In the genomic region with DNA sequence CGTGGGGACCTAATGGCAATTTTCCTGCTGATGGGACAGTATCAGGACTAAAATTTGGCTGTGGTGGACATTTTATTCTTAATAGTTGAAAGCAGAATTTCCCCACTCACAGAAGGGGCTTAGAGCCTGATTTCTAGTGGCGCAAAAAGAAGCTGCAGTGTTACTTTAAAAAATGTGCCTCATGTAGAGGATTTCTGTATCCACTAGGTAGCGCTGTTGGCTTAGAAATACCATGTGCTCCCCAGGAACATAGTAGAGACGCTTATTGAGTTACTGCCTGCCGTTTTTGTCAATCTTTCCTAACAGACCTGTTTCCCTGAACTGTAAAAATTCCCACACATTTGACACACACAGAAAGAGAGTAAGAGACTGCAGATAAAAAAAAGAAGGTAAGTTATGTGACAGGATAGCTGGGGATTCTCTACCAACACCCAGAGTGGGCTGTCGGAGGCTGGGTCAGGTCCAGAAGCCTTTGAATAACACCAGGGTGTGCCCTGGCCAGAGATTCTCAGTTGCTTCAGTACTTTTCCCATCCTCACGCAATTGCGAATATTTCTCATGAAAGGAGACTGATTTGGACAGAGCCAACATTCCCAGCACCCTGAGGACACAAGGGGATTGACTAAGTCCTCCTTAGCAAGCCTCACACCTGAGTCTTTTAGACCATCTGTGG, we compare ENCODE assay signal across 8 cellular contexts.
DNase-seq lines count a peak whose midpoint lies in the region; ATAC-seq, FAIRE-seq and TF ChIP-seq lines count a peak whose summit lies in the region.

No MANE protein-coding gene starts in this region.

- peak overlapping the region; percentile 42 for H3K4me2 ChIP-seq in endothelial cell of umbilical vein (ENCODE audit: insufficient read depth, low read length)

- no peak overlapping the region for H2AFZ ChIP-seq in endothelial cell of umbilical vein (ENCODE audit: low read depth, low read length)

- H3K27me3 Mint-ChIP-seq in T-helper 17 cell = no peaks in the 10 kb centered on the region

- H3K9me3 ChIP-seq in HEK293 (ENCODE audit: control insufficient read depth, insufficient read depth, low read depth, low read length) = no peaks in the 10 kb centered on the region
- H3K9me3 ChIP-seq in T-helper 17 cell (ENCODE audit: control insufficient read depth, low read length, poor library complexity, severe bottlenecking) = no peaks in the 10 kb centered on the region
- H3K9me3 ChIP-seq in endothelial cell of umbilical vein (replicated peaks; ENCODE audit: control insufficient read depth, insufficient read depth, low read length) = no peaks in the 10 kb centered on the region

- no peak overlapping the region for H3K27ac ChIP-seq in HEK293 (ENCODE audit: extremely low read depth, low read depth, low read length)
- H3K27ac ChIP-seq in endothelial cell of umbilical vein (ENCODE audit: insufficient read depth, low read depth, low read length) = no peak overlapping the region

- no peak for TF ChIP-seq POLR2A in endothelial cell of umbilical vein (IDR thresholded peaks at IDR 0.05; ENCODE audit: low read depth, low read length)

- peak; percentile 19 for DNase-seq in activated gamma-delta T cell treated with Interleukin-2 at 50 U/mL for 16 hours
- no peak for DNase-seq in activated gamma-delta T cell (lab: John Stamatoyannopoulos, UW)
- peak; percentile 41 for DNase-seq in NCI-H146 treated with DMSO at 0.1 percent for 48 hours (lab: John Stamatoyannopoulos, UW; ENCODE audit: unreplicated experiment)
- peak in 1 of 3 donors; percentile 10 for DNase-seq in T-helper 17 cell
- DNase-seq in endothelial cell of umbilical vein (ENCODE audit: low read depth, low spot score) = peak; percentile 67
- peak; percentile 42 for DNase-seq in mucosa of gallbladder (ENCODE audit: low spot score)
- DNase-seq in islet precursor cell = no peak

- CTCF ChIA-PET in HEK293 (lab: Yijun Ruan, JAX) (interaction anchor here (0.5 to 1.9 kb wide), 8 partner anchors 10 to 288 kb away, joined by 3 to 7 read pairs (median 3); no protein-coding TSS in a partner anchor), endothelial cell of umbilical vein (lab: Charles Lee) (interaction anchor here (0.6 to 6.0 kb wide), 15 partner anchors 15 to 1057 kb away, joined by 3 to 55 read pairs (median 4); no protein-coding TSS in a partner anchor)

- peak; percentile 68 for ATAC-seq in T-helper 17 cell

- FAIRE-seq in endothelial cell of umbilical vein (lab: Jason Lieb, UNC) = peak; percentile 91

- POLR2A ChIA-PET in HEK293 (lab: Yijun Ruan, JAX) = no interaction called here
- POLR2A ChIA-PET in endothelial cell of umbilical vein (lab: Charles Lee) = no interaction called here

- no peak overlapping the region for H3K9ac ChIP-seq in endothelial cell of umbilical vein (replicated peaks; ENCODE audit: extremely low read depth, insufficient read depth, low read length)

- H3K36me3 Mint-ChIP-seq in T-helper 17 cell (ENCODE audit: low read depth) = no peaks in the 10 kb centered on the region

- TF ChIP-seq CTCF in HEK293 (tag by site-specific recombination; IDR thresholded peaks at IDR 0.05) = peak; percentile 48; the same call in 1 of the 2 replicates
- TF ChIP-seq CTCF in endothelial cell of umbilical vein (IDR thresholded peaks at IDR 0.05; ENCODE audit: extremely low read depth in 1 of 2, insufficient read depth in 1 of 2, low read depth in 1 of 2, low read length in 2 of 2) = peak; percentile 29 to 40

- H3K9me1 ChIP-seq in endothelial cell of umbilical vein (replicated peaks; ENCODE audit: control insufficient read depth, extremely low read depth, insufficient read depth, low read length) = no peaks in the 10 kb centered on the region

- peak overlapping the region; percentile 34 for H3K27ac Mint-ChIP-seq in T-helper 17 cell

- no TSS peak for BruUV-seq in endothelial cell of umbilical vein (replicated peaks; lab: Mats Ljungman, UMichigan)

- dilution Hi-C loops in endothelial cell of umbilical vein (cut with MboI; ENCODE audit: extremely low pct_ligation_motif_present, low sequenced_read_pairs) = no loop called here

- H3K4me1 ChIP-seq in HEK293 (ENCODE audit: control insufficient read depth, insufficient read depth, low read length) (no peaks in the 10 kb centered on the region), endothelial cell of umbilical vein (ENCODE audit: control insufficient read depth, extremely low read depth, insufficient read depth, low read length) (no peaks in the 10 kb centered on the region)

- H3K36me3 ChIP-seq in HEK293 (ENCODE audit: control insufficient read depth in 2 of 2, insufficient read depth in 1 of 2, low read length in 2 of 2) (no peaks in the 10 kb centered on the region), endothelial cell of umbilical vein (ENCODE audit: control insufficient read depth in 2 of 2, extremely low read depth in 1 of 2, insufficient read depth in 2 of 2, low read length in 2 of 2) (no peaks in the 10 kb centered on the region)

- no peaks in the 10 kb centered on the region for H3K27me3 ChIP-seq in endothelial cell of umbilical vein (ENCODE audit: control insufficient read depth in 2 of 2, insufficient read depth in 2 of 2, low read length in 2 of 2)

- peaks cover 3% of the 10 kb centered on the region for H3K4me1 Mint-ChIP-seq in T-helper 17 cell

- H3K4me3 ChIP-seq in HEK293 (ENCODE audit: low read depth, low read length) (no peak overlapping the region), endothelial cell of umbilical vein (replicated peaks in 1 of 3; ENCODE audit: insufficient read depth in 1 of 3, low read depth in 1 of 3, low read length in 3 of 3) (no peak overlapping the region)

- intact Hi-C loops in endothelial cell of umbilical vein (cut with micrococcal nuclease) = loop anchor here (1.0 kb wide), 2 partner anchors 97 to 107 kb away; no protein-coding TSS in a partner anchor

- peak overlapping the region; percentile 47 for H3K4me3 Mint-ChIP-seq in T-helper 17 cell

- H3K79me2 ChIP-seq in endothelial cell of umbilical vein (ENCODE audit: control insufficient read depth, insufficient read depth, low read length) = no peaks in the 10 kb centered on the region

- H4K20me1 ChIP-seq in endothelial cell of umbilical vein (replicated peaks; ENCODE audit: control insufficient read depth, extremely low read depth, insufficient read depth, low read length) = no peaks in the 10 kb centered on the region

TF ChIP-seq in HEK293, 187 proteins besides CTCF, POLR2A, EP300 and RAD21:
- TF ChIP-seq MEIS1 (CRISPR knock-in tag; IDR thresholded peaks at IDR 0.05; ENCODE audit: borderline replicate concordance) (no peak), ZNF654 (tag by site-specific recombination; IDR thresholded peaks at IDR 0.05; ENCODE audit: low read depth) (peak; percentile 94)
TF ChIP-seq in HEK293: peak in this region for 1.

TF ChIP-seq in endothelial cell of umbilical vein, 7 proteins besides CTCF, POLR2A, EP300 and RAD21:
- TF ChIP-seq MYC (IDR thresholded peaks at IDR 0.05; ENCODE audit: low read depth, low read length) (no peak), FOS (IDR thresholded peaks at IDR 0.05; ENCODE audit: borderline replicate concordance, insufficient read depth, low read length) (no peak), GATA2 (IDR thresholded peaks at IDR 0.05; ENCODE audit: insufficient read depth, insufficient read length, low read depth, low read length) (no peak), POLR2AphosphoS5 (IDR thresholded peaks at IDR 0.05; ENCODE audit: insufficient read depth, low read depth, low read length) (no peak), EZH2 (IDR thresholded peaks at IDR 0.05; ENCODE audit: borderline replicate concordance, low read depth, low read length, severe bottlenecking) (no peak), JUN (IDR thresholded peaks at IDR 0.05; ENCODE audit: borderline replicate concordance, insufficient read depth, insufficient read length, low read depth) (no peak)
- TF ChIP-seq, protein P1, sequence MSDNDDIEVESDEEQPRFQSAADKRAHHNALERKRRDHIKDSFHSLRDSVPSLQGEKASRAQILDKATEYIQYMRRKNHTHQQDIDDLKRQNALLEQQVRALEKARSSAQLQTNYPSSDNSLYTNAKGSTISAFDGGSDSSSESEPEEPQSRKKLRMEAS (IDR thresholded peaks at IDR 0.05; ENCODE audit: insufficient read depth, insufficient read length) = no peak

Comparison
In these comparisons a context has a peak if more than half of its experiments do, and no peak if none do; other contexts are left out.
1. DNase-seq: peak in activated gamma-delta T cell treated with Interleukin-2 at 50 U/mL for 16 hours (single experiment), NCI-H146 treated with DMSO at 0.1 percent for 48 hours (single experiment), endothelial cell of umbilical vein (single experiment) and mucosa of gallbladder (single experiment); none in activated gamma-delta T cell (single experiment) and islet precursor cell (single experiment).